9 cellular contexts compared by ENCODE assay signal in the genomic region with DNA sequence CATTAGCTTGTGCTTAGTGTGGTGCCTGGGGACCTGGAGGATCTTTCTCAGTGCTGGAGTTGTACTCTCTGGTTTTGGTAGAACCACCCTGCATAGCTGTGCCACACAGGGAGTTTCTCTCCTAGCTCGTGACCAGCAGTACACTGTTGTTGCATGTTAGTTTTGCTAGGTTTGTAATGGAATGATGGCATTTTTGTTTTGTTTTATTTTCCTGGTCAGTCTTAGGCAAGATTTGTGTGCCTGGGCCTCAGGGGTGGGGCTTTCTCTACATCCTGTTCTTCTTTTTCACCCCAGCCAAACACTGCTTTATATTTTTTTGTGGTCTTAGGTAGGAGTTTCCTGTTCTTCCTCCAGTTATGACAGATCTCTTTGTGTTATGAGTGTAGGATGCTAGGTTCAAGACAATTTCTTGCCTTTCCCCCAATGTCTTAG.
DNase-seq lines count a peak whose midpoint lies in the region; ATAC-seq and TF ChIP-seq lines count a peak whose summit lies in the region.
"Had no signal": no experiment of that assay in that cellular context is flagged by ENCODE, and none has a peak within 500 bp of the region (broad histone marks: within the 10 kb centered on the region; RNA-seq: fewer than 3 reads in every experiment).

No MANE protein-coding gene starts in this region.

- H3K36me3 Mint-ChIP-seq in MCF 10A (ENCODE audit: insufficient read depth, unreplicated experiment), result no peaks in the 10 kb centered on the region
- H3K36me3 Mint-ChIP-seq in activated CD4-positive, alpha-beta memory T cell treated with anti-CD3 and anti-CD28 coated beads, Interleukin-2, amount 10 ng/mL, durations not matched to agents 7 days and 5 days (ENCODE audit: low read depth), result peaks cover 22% of the 10 kb centered on the region

- BruUV-seq in MCF 10A (replicated peaks; lab: Mats Ljungman, UMichigan), result no TSS peak

- no peak overlapping the region for H3K4me3 ChIP-seq in breast epithelium
- H3K4me3 ChIP-seq: heart left ventricle had no signal

- no peaks in the 10 kb centered on the region for H3K27me3 Mint-ChIP-seq in MCF 10A (ENCODE audit: insufficient read depth, unreplicated experiment)
- no peaks in the 10 kb centered on the region for H3K27me3 Mint-ChIP-seq in activated CD4-positive, alpha-beta memory T cell treated with anti-CD3 and anti-CD28 coated beads, Interleukin-2, amount 10 ng/mL, durations not matched to agents 7 days and 5 days
- no peaks in the 10 kb centered on the region for H3K27me3 Mint-ChIP-seq in stimulated activated naive CD8-positive, alpha-beta T cell treated with anti-CD3 and anti-CD28 coated beads, Interleukin-15, amount 100 ng/mL, for 72 hours

- ATAC-seq in HG03095 (IDR thresholded peaks at IDR 0.05; ENCODE audit: unreplicated experiment), result peak; percentile 99
- peak; percentile 94 for ATAC-seq in stimulated activated naive CD8-positive, alpha-beta T cell treated with anti-CD3 and anti-CD28 coated beads, Interleukin-15, amount 100 ng/mL, for 72 hours

- H3K4me1 ChIP-seq in breast epithelium, result no peaks in the 10 kb centered on the region

- H3K27me3 ChIP-seq in breast epithelium, result no peaks in the 10 kb centered on the region
- H3K27me3 ChIP-seq: heart left ventricle had no signal

- peaks cover 0 to 8% of the 10 kb centered on the region in 2 donors for H3K9me3 ChIP-seq in breast epithelium

- H3K4me1 Mint-ChIP-seq in MCF 10A (ENCODE audit: insufficient read depth, unreplicated experiment), result peaks cover 10% of the 10 kb centered on the region
- peaks cover 29% of the 10 kb centered on the region for H3K4me1 Mint-ChIP-seq in activated CD4-positive, alpha-beta memory T cell treated with anti-CD3 and anti-CD28 coated beads, Interleukin-2, amount 10 ng/mL, durations not matched to agents 7 days and 5 days
- peaks cover 75% of the 10 kb centered on the region for H3K4me1 Mint-ChIP-seq in stimulated activated naive CD8-positive, alpha-beta T cell treated with anti-CD3 and anti-CD28 coated beads, Interleukin-15, amount 100 ng/mL, for 72 hours

- TF ChIP-seq POLR2A in breast epithelium (IDR thresholded peaks at IDR 0.05), result no peak

- POLR2A ChIA-PET in MCF 10A (lab: Yijun Ruan, JAX), result interaction anchor here (1.3 kb wide), 1 partner anchor 23 kb away, joined by 4 read pairs; no protein-coding TSS in a partner anchor
- POLR2A ChIA-PET in activated CD4-positive, alpha-beta memory T cell treated with anti-CD3 and anti-CD28 coated beads, Interleukin-2, amount 10 ng/mL, durations not matched to agents 7 days and 5 days (lab: Charles Lee), result no interaction called here

- no peak overlapping the region for H3K4me3 Mint-ChIP-seq in MCF 10A (ENCODE audit: unreplicated experiment)
- no peak overlapping the region for H3K4me3 Mint-ChIP-seq in activated CD4-positive, alpha-beta memory T cell treated with anti-CD3 and anti-CD28 coated beads, Interleukin-2, amount 10 ng/mL, durations not matched to agents 7 days and 5 days
- H3K4me3 Mint-ChIP-seq in stimulated activated naive CD8-positive, alpha-beta T cell treated with anti-CD3 and anti-CD28 coated beads, Interleukin-15, amount 100 ng/mL, for 72 hours, result peak overlapping the region; percentile 55 to 62

- TF ChIP-seq CTCF in MCF 10A (IDR thresholded peaks at IDR 0.05; ENCODE audit: unreplicated experiment) (no peak), breast epithelium (IDR thresholded peaks at IDR 0.05) (no peak)

- no peak overlapping the region for H3K27ac ChIP-seq in breast epithelium

- H3K27ac Mint-ChIP-seq in MCF 10A (ENCODE audit: low read depth, unreplicated experiment), result peak overlapping the region; percentile 44
- peak overlapping the region; percentile 84 for H3K27ac Mint-ChIP-seq in activated CD4-positive, alpha-beta memory T cell treated with anti-CD3 and anti-CD28 coated beads, Interleukin-2, amount 10 ng/mL, durations not matched to agents 7 days and 5 days
- H3K27ac Mint-ChIP-seq in stimulated activated naive CD8-positive, alpha-beta T cell treated with anti-CD3 and anti-CD28 coated beads, Interleukin-15, amount 100 ng/mL, for 72 hours, result peak overlapping the region; percentile 88 to 91

- peaks cover 8% of the 10 kb centered on the region for H3K9me3 Mint-ChIP-seq in MCF 10A (ENCODE audit: unreplicated experiment)
- peaks cover 16% of the 10 kb centered on the region for H3K9me3 Mint-ChIP-seq in activated CD4-positive, alpha-beta memory T cell treated with anti-CD3 and anti-CD28 coated beads, Interleukin-2, amount 10 ng/mL, durations not matched to agents 7 days and 5 days
- peaks cover 30 to 31% of the 10 kb centered on the region in 2 donors for H3K9me3 Mint-ChIP-seq in stimulated activated naive CD8-positive, alpha-beta T cell treated with anti-CD3 and anti-CD28 coated beads, Interleukin-15, amount 100 ng/mL, for 72 hours

- no peaks in the 10 kb centered on the region for H3K36me3 ChIP-seq in breast epithelium
- H3K36me3 ChIP-seq: heart left ventricle had no signal

- intact Hi-C loops in MCF 10A (cut with micrococcal nuclease), result no loop called here
- intact Hi-C loops in breast epithelium (cut with DNase I; ENCODE audit: low total_unique reads), result no loop called here

- no peak for DNase-seq in MCF 10A (ENCODE audit: unreplicated experiment)
- no peak for DNase-seq in breast epithelium (ENCODE audit: low spot score in 2 of 2)
- DNase-seq in activated CD4-positive, alpha-beta memory T cell treated with anti-CD3 and anti-CD28 coated beads, Interleukin-2, amount 10 ng/mL, durations not matched to agents 7 days and 5 days, result peak; percentile 48
- peak; percentile 35 to 63 for DNase-seq in stimulated activated naive CD8-positive, alpha-beta T cell treated with anti-CD3 and anti-CD28 coated beads, Interleukin-15, amount 100 ng/mL, for 72 hours
- no peak for DNase-seq in NCI-H446 treated with DMSO at 0.1 percent for 48 hours (lab: John Stamatoyannopoulos, UW)
- DNase-seq in GM03348 (ENCODE audit: low spot score), result no peak
- no peak for DNase-seq in NCI-H128 (lab: John Stamatoyannopoulos, UW; ENCODE audit: unreplicated experiment)
- DNase-seq: heart left ventricle had no signal

- CTCF ChIA-PET in MCF 10A (lab: Yijun Ruan, JAX), result interaction anchor here (0.6 to 1.2 kb wide), 2 partner anchors 18 to 286 kb away, joined by 3 read pairs; no protein-coding TSS in a partner anchor
- CTCF ChIA-PET in activated CD4-positive, alpha-beta memory T cell treated with anti-CD3 and anti-CD28 coated beads, Interleukin-2, amount 10 ng/mL, durations not matched to agents 7 days and 5 days (lab: Charles Lee), result no interaction called here

Comparison
In these comparisons a context has a peak if more than half of its experiments do, and no peak if none do; other contexts are left out.
1. DNase-seq: peak in activated CD4-positive, alpha-beta memory T cell treated with anti-CD3 and anti-CD28 coated beads, Interleukin-2, amount 10 ng/mL, durations not matched to agents 7 days and 5 days (single experiment) and stimulated activated naive CD8-positive, alpha-beta T cell treated with anti-CD3 and anti-CD28 coated beads, Interleukin-15, amount 100 ng/mL, for 72 hours (2 of 2); none in MCF 10A (single experiment), breast epithelium (0 of 2), NCI-H446 treated with DMSO at 0.1 percent for 48 hours (single experiment), GM03348 (single experiment) and NCI-H128 (single experiment).
2. H3K4me3 Mint-ChIP-seq: peak in stimulated activated naive CD8-positive, alpha-beta T cell treated with anti-CD3 and anti-CD28 coated beads, Interleukin-15, amount 100 ng/mL, for 72 hours (2 of 2); none in MCF 10A (single experiment) and activated CD4-positive, alpha-beta memory T cell treated with anti-CD3 and anti-CD28 coated beads, Interleukin-2, amount 10 ng/mL, durations not matched to agents 7 days and 5 days (single experiment).
3. Peak in every context shown above with its lines, with median percentiles within 50 percentile points of each other: H3K27ac Mint-ChIP-seq.